11 cellular contexts compared by ENCODE assay signal in the genomic region with DNA sequence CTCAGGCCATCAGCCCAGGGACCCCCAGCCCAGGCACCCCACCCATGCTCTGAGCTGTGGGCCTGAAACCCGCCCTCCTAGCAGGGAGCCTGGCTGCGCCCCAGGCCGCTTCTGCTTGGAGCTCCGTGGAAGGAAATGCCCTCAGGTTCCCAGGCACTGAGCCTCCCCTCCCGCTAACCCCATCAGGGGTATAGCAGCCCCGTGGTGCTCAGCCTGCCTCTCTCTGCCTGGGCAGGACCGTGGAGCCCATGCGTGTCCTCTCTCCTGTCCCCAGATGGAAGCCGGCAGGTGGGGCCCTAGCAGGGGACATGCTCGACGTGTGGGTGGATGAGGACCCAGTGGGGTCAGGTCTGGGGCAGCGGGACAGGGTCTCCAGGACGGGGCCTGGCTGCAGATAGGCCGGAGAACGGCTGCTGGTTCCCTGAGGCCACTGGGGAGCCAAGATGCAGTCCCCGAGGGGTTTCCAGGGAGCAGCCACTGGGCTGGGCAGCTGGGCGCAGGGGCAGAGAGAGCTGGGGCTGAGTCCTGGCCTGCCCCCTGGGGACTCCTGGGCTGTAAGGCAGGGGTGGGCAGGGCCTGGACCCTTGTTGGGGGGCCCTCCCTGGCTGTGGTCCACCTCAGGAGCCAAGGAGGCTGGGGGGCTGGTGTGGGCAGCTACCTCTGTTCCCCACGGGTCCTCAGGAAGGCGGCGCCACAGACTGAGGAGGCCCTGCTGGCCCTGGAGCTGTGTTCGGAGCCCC.
DNase-seq lines count a peak whose midpoint lies in the region; ATAC-seq, FAIRE-seq and TF ChIP-seq lines count a peak whose summit lies in the region.
"Had no signal": no experiment of that assay in that cellular context is flagged by ENCODE, and none has a peak within 500 bp of the region (broad histone marks: within the 10 kb centered on the region; RNA-seq: fewer than 3 reads in every experiment).

No MANE protein-coding gene starts in this region.

- no peak for FAIRE-seq in kidney (lab: Jason Lieb, UNC)
- FAIRE-seq: GM12892, RCC 7860 had no signal

- H3K27ac Mint-ChIP-seq in T-helper 1 cell treated with Interleukin-12 subunit alpha and Interleukin-12 subunit beta and Interleukin-4 antibody, amounts not matched to agents 30 μg/mL and 1 μg/mL, for 36 hours, result no peak overlapping the region
- peak overlapping the region; percentile 73 for H3K27ac Mint-ChIP-seq in stimulated activated memory B cell treated with anti-CD40 and anti-IgM and Interleukin-4, amounts not matched to agents 10 μg/mL and 1 μg/mL and 100 μg/mL, for 72 hours

- H3K27me3 ChIP-seq in iPS-20b (ENCODE audit: insufficient read depth, low read length), result no peaks in the 10 kb centered on the region

- TF ChIP-seq CTCF in kidney (IDR thresholded peaks at IDR 0.05; ENCODE audit: borderline replicate concordance, extremely low read depth, insufficient read depth), result no peak

- no peaks in the 10 kb centered on the region for H3K9me3 Mint-ChIP-seq in T-helper 1 cell treated with Interleukin-12 subunit alpha and Interleukin-12 subunit beta and Interleukin-4 antibody, amounts not matched to agents 30 μg/mL and 1 μg/mL, for 36 hours
- no peaks in the 10 kb centered on the region for H3K9me3 Mint-ChIP-seq in stimulated activated memory B cell treated with anti-CD40 and anti-IgM and Interleukin-4, amounts not matched to agents 10 μg/mL and 1 μg/mL and 100 μg/mL, for 72 hours

- ATAC-seq in stimulated activated memory B cell treated with anti-CD40 and anti-IgM and Interleukin-4, amounts not matched to agents 10 μg/mL and 1 μg/mL and 100 μg/mL, for 72 hours, result no peak
- ATAC-seq in HG02642 (IDR thresholded peaks at IDR 0.05; ENCODE audit: poor library complexity, unreplicated experiment), result no peak

- H3K9me3 ChIP-seq in SK-N-MC (ENCODE audit: low read depth, low read length) (no peaks in the 10 kb centered on the region), iPS-20b (ENCODE audit: insufficient read depth, low read depth, low read length) (no peaks in the 10 kb centered on the region), kidney (ENCODE audit: control insufficient read depth in 1 of 2, low read length in 2 of 2) (no peaks in the 10 kb centered on the region)

- peak overlapping the region; percentile 77 for H3K4me3 ChIP-seq in SK-N-MC
- H3K4me3 ChIP-seq in iPS-20b (ENCODE audit: low read length), result no peak overlapping the region
- H3K4me3 ChIP-seq in kidney (ENCODE audit: low read length in 2 of 2), result no peak overlapping the region

- peak overlapping the region; percentile 96 for H3K27ac ChIP-seq in SK-N-MC
- H3K27ac ChIP-seq in iPS-20b (ENCODE audit: low read length), result no peak overlapping the region
- H3K27ac ChIP-seq in kidney (ENCODE audit: low read depth in 2 of 2, low read length in 2 of 2), result no peak overlapping the region

- H3K4me1 ChIP-seq in iPS-20b (ENCODE audit: insufficient read depth, low read length), result peaks cover 9% of the 10 kb centered on the region
- peaks cover 0 to 25% of the 10 kb centered on the region in 2 donors for H3K4me1 ChIP-seq in kidney (ENCODE audit: control insufficient read depth in 1 of 2, insufficient read depth in 1 of 2, low read depth in 1 of 2, low read length in 2 of 2)

- no peaks in the 10 kb centered on the region for H3K27me3 Mint-ChIP-seq in T-helper 1 cell treated with Interleukin-12 subunit alpha and Interleukin-12 subunit beta and Interleukin-4 antibody, amounts not matched to agents 30 μg/mL and 1 μg/mL, for 36 hours (ENCODE audit: low read depth)
- no peaks in the 10 kb centered on the region for H3K27me3 Mint-ChIP-seq in stimulated activated memory B cell treated with anti-CD40 and anti-IgM and Interleukin-4, amounts not matched to agents 10 μg/mL and 1 μg/mL and 100 μg/mL, for 72 hours

- H3K4me1 Mint-ChIP-seq in T-helper 1 cell treated with Interleukin-12 subunit alpha and Interleukin-12 subunit beta and Interleukin-4 antibody, amounts not matched to agents 30 μg/mL and 1 μg/mL, for 36 hours (ENCODE audit: low read depth), result no peaks in the 10 kb centered on the region
- H3K4me1 Mint-ChIP-seq in stimulated activated memory B cell treated with anti-CD40 and anti-IgM and Interleukin-4, amounts not matched to agents 10 μg/mL and 1 μg/mL and 100 μg/mL, for 72 hours, result peaks cover 32% of the 10 kb centered on the region

- H3K36me3 ChIP-seq in SK-N-MC (ENCODE audit: insufficient read depth, low read length), result no peaks in the 10 kb centered on the region
- no peaks in the 10 kb centered on the region for H3K36me3 ChIP-seq in iPS-20b (ENCODE audit: insufficient read depth, low read depth, low read length)
- no peaks in the 10 kb centered on the region for H3K36me3 ChIP-seq in kidney (ENCODE audit: control insufficient read depth in 1 of 2, insufficient read depth in 2 of 2, low read length in 2 of 2)

- DNase-seq in T-helper 1 cell (no peak), SK-N-MC (ENCODE audit: low read depth, low spot score) (no peak), DMS114 treated with DMSO at 0.1 percent for 48 hours (lab: John Stamatoyannopoulos, UW; ENCODE audit: unreplicated experiment) (no peak), kidney (no peak)
- DNase-seq: MM.1S had no signal

- H3K36me3 Mint-ChIP-seq in T-helper 1 cell treated with Interleukin-12 subunit alpha and Interleukin-12 subunit beta and Interleukin-4 antibody, amounts not matched to agents 30 μg/mL and 1 μg/mL, for 36 hours (ENCODE audit: low read depth), result no peaks in the 10 kb centered on the region
- no peaks in the 10 kb centered on the region for H3K36me3 Mint-ChIP-seq in stimulated activated memory B cell treated with anti-CD40 and anti-IgM and Interleukin-4, amounts not matched to agents 10 μg/mL and 1 μg/mL and 100 μg/mL, for 72 hours

- peak overlapping the region; percentile 51 for H3K4me3 Mint-ChIP-seq in T-helper 1 cell treated with Interleukin-12 subunit alpha and Interleukin-12 subunit beta and Interleukin-4 antibody, amounts not matched to agents 30 μg/mL and 1 μg/mL, for 36 hours
- peak overlapping the region; percentile 72 for H3K4me3 Mint-ChIP-seq in stimulated activated memory B cell treated with anti-CD40 and anti-IgM and Interleukin-4, amounts not matched to agents 10 μg/mL and 1 μg/mL and 100 μg/mL, for 72 hours

- intact Hi-C loops in kidney (cut with DNase I), result loop anchor here (10.0 kb wide), 1 partner anchor 101 kb away; no protein-coding TSS in a partner anchor

- H3K9ac ChIP-seq in SK-N-MC (ENCODE audit: insufficient read length), result peak overlapping the region; percentile 74
- peak overlapping the region; percentile 30; the same call in 1 of the 2 replicates for H3K9ac ChIP-seq in iPS-20b (ENCODE audit: low read depth, low read length)
- H3K9ac ChIP-seq in kidney (ENCODE audit: low read length in 2 of 2), result no peak overlapping the region

Comparison
In these comparisons a context has a peak if more than half of its experiments do, and no peak if none do; other contexts are left out.
1. H3K9ac ChIP-seq: peak in SK-N-MC (single experiment) and iPS-20b (single experiment); none in kidney (0 of 2).